In the genomic region with DNA sequence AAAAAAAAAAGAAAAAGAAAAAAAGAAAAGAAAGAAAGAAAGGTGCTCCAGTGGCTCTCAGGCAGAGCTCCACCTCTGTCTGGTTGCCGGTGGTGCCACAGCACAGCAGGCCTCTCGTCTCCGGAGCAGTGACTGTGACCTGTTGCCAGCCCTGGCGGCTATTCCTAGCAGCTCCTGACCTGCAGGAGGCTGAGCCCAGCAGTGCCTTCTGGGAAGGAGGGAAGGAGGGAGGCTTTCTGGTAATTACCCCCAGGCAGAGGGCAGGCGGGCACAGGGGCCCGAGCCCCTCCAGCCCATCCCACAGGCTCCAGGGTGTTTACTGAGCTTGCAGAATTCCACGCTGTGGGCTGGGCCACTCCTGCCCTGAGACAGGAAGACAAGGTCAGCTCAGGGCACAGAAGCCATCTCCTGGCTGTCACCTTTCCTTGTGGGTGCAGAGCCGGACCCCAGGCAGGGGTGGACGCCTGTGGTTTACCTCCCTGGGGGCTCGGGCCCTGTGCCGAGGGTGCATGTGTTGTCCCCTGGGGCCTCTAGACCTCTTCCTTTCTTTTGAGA, we compare ENCODE assay signal across 1 cellular context.
TF ChIP-seq lines count a peak whose summit lies in the region.

No MANE protein-coding gene starts in this region.

TF ChIP-seq in HepG2, 621 proteins besides CTCF, POLR2A, EP300 and RAD21 (continued from another document):
- TF ChIP-seq SALL1 (CRISPR knock-in tag; IDR thresholded peaks at IDR 0.05): peak; percentile 32; the same call in 1 of the 2 replicates
- TF ChIP-seq, protein P1, sequence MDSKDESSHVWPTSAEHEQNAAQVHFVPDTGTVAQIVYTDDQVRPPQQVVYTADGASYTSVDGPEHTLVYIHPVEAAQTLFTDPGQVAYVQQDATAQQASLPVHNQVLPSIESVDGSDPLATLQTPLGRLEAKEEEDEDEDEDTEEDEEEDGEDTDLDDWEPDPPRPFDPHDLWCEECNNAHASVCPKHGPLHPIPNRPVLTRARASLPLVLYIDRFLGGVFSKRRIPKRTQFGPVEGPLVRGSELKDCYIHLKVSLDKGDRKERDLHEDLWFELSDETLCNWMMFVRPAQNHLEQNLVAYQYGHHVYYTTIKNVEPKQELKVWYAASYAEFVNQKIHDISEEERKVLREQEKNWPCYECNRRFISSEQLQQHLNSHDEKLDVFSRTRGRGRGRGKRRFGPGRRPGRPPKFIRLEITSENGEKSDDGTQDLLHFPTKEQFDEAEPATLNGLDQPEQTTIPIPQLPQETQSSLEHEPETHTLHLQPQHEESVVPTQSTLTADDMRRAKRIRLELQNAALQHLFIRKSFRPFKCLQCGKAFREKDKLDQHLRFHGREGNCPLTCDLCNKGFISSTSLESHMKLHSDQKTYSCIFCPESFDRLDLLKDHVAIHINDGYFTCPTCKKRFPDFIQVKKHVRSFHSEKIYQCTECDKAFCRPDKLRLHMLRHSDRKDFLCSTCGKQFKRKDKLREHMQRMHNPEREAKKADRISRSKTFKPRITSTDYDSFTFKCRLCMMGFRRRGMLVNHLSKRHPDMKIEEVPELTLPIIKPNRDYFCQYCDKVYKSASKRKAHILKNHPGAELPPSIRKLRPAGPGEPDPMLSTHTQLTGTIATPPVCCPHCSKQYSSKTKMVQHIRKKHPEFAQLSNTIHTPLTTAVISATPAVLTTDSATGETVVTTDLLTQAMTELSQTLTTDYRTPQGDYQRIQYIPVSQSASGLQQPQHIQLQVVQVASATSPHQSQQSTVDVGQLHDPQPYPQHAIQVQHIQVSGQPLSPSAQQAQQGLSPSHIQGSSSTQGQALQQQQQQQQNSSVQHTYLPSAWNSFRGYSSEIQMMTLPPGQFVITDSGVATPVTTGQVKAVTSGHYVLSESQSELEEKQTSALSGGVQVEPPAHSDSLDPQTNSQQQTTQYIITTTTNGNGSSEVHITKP (CRISPR knock-in tag; IDR thresholded peaks at IDR 0.05; ENCODE audit: low read depth): 0 out of 2 replicates have a peak, but pooled peaks have one; percentile 20
- TF ChIP-seq GLMP (CRISPR knock-in tag; IDR thresholded peaks at IDR 0.05; ENCODE audit: borderline replicate concordance): no peak
- TF ChIP-seq ZNF687 (CRISPR knock-in tag; IDR thresholded peaks at IDR 0.05): peak; percentile 72
- TF ChIP-seq HIC2 (CRISPR knock-in tag; IDR thresholded peaks at IDR 0.05; ENCODE audit: low read depth): peak; percentile 45; the same call in 1 of the 2 replicates
- TF ChIP-seq, protein P2, sequence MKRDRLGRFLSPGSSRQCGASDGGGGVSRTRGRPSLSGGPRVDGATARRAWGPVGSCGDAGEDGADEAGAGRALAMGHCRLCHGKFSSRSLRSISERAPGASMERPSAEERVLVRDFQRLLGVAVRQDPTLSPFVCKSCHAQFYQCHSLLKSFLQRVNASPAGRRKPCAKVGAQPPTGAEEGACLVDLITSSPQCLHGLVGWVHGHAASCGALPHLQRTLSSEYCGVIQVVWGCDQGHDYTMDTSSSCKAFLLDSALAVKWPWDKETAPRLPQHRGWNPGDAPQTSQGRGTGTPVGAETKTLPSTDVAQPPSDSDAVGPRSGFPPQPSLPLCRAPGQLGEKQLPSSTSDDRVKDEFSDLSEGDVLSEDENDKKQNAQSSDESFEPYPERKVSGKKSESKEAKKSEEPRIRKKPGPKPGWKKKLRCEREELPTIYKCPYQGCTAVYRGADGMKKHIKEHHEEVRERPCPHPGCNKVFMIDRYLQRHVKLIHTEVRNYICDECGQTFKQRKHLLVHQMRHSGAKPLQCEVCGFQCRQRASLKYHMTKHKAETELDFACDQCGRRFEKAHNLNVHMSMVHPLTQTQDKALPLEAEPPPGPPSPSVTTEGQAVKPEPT (CRISPR knock-in tag; IDR thresholded peaks at IDR 0.05; ENCODE audit: low read depth): no peak
- peak; percentile 53; the same call in 1 of the 2 replicates for TF ChIP-seq ZNF292 (CRISPR knock-in tag; IDR thresholded peaks at IDR 0.05; ENCODE audit: borderline replicate concordance, low read depth)
- TF ChIP-seq, protein P3, sequence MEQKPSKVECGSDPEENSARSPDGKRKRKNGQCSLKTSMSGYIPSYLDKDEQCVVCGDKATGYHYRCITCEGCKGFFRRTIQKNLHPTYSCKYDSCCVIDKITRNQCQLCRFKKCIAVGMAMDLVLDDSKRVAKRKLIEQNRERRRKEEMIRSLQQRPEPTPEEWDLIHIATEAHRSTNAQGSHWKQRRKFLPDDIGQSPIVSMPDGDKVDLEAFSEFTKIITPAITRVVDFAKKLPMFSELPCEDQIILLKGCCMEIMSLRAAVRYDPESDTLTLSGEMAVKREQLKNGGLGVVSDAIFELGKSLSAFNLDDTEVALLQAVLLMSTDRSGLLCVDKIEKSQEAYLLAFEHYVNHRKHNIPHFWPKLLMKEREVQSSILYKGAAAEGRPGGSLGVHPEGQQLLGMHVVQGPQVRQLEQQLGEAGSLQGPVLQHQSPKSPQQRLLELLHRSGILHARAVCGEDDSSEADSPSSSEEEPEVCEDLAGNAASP (CRISPR knock-in tag; IDR thresholded peaks at IDR 0.05; ENCODE audit: borderline replicate concordance): peak; percentile 83; the same call in 1 of the 2 replicates
- TF ChIP-seq XRCC5 (optimal IDR thresholded peaks at IDR 0.05; ENCODE audit: low read length): peak; percentile 27
- 0 out of 2 replicates have a peak, but pooled peaks have one; percentile 33 for TF ChIP-seq ATF7-NPFF (CRISPR knock-in tag; IDR thresholded peaks at IDR 0.05; ENCODE audit: low read depth)
- no peak for TF ChIP-seq RORA (CRISPR knock-in tag; IDR thresholded peaks at IDR 0.05)
- peak in 1 of 2 experiments; percentile 45; a peak in 1 of 4 replicates for TF ChIP-seq HMGXB4 (CRISPR knock-in tag; IDR thresholded peaks at IDR 0.05; ENCODE audit: borderline replicate concordance in 1 of 2, low read depth in 1 of 2)
- TF ChIP-seq NR2F6 (IDR thresholded peaks at IDR 0.05): peak; percentile 29; the same call in 1 of the 2 replicates
- no peak for TF ChIP-seq NR2F6 (CRISPR knock-in tag; IDR thresholded peaks at IDR 0.05)
- no peak for TF ChIP-seq NFE2L1 (CRISPR knock-in tag; IDR thresholded peaks at IDR 0.05; ENCODE audit: borderline replicate concordance)
- TF ChIP-seq MLLT10 (CRISPR knock-in tag; IDR thresholded peaks at IDR 0.05): no peak
- TF ChIP-seq ZFY (CRISPR knock-in tag; IDR thresholded peaks at IDR 0.05): peak; percentile 45; the same call in 1 of the 2 replicates
- peak; percentile 76 for TF ChIP-seq RXRA (CRISPR knock-in tag; IDR thresholded peaks at IDR 0.05)
- TF ChIP-seq ZNF451 (CRISPR knock-in tag; IDR thresholded peaks at IDR 0.05): no peak
- no peak for TF ChIP-seq RFX5 (IDR thresholded peaks at IDR 0.05; ENCODE audit: low read depth, low read length)
- TF ChIP-seq, protein P4, sequence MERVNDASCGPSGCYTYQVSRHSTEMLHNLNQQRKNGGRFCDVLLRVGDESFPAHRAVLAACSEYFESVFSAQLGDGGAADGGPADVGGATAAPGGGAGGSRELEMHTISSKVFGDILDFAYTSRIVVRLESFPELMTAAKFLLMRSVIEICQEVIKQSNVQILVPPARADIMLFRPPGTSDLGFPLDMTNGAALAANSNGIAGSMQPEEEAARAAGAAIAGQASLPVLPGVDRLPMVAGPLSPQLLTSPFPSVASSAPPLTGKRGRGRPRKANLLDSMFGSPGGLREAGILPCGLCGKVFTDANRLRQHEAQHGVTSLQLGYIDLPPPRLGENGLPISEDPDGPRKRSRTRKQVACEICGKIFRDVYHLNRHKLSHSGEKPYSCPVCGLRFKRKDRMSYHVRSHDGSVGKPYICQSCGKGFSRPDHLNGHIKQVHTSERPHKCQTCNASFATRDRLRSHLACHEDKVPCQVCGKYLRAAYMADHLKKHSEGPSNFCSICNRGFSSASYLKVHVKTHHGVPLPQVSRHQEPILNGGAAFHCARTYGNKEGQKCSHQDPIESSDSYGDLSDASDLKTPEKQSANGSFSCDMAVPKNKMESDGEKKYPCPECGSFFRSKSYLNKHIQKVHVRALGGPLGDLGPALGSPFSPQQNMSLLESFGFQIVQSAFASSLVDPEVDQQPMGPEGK (CRISPR knock-in tag; IDR thresholded peaks at IDR 0.05): 0 out of 2 replicates have a peak, but pooled peaks have one; percentile 14
- peak; percentile 50 for TF ChIP-seq ZFX (CRISPR knock-in tag; IDR thresholded peaks at IDR 0.05; ENCODE audit: low read depth)
- peak; percentile 64; the same call in 1 of the 2 replicates for TF ChIP-seq HNF1B (CRISPR knock-in tag; IDR thresholded peaks at IDR 0.05)
